ENCODE assay signal across 8 cellular contexts in genomic region chr3:79517766-79518413, GRCh38.
DNase-seq lines count a peak whose midpoint lies in the region; ATAC-seq and TF ChIP-seq lines count a peak whose summit lies in the region.

No MANE protein-coding gene starts in this region.

- H3K4me1 ChIP-seq in left lung: no peaks in the 10 kb centered on the region

- no peaks in the 10 kb centered on the region for H3K27me3 ChIP-seq in WERI-Rb-1 (ENCODE audit: insufficient read depth, low read depth, severe bottlenecking)
- H3K27me3 ChIP-seq in left lung: no peaks in the 10 kb centered on the region

- DNase-seq in COLO829 (ENCODE audit: low spot score) (peak; percentile 27), HT1080 (ENCODE audit: low read depth) (peak; percentile 30), WERI-Rb-1 (peak; percentile 42), left lung (no peak), sciatic nerve (ENCODE audit: low spot score) (no peak)
- no peak for DNase-seq in NK-92 treated with Interleukin-12 subunit alpha and Interleukin-12 subunit beta, amount 100 ng/mL, for 24 hours (lab: John Stamatoyannopoulos, UW)

- intact Hi-C loops in left lung (cut with DNase I) (no loop called here), sciatic nerve (cut with DNase I) (no loop called here)

- no peak overlapping the region for H3K27ac ChIP-seq in WERI-Rb-1
- H3K27ac ChIP-seq in left lung: no peak overlapping the region

- H3K4me3 ChIP-seq in WERI-Rb-1 (ENCODE audit: low read depth, low read length) (no peak overlapping the region), left lung (no peak overlapping the region)

- TF ChIP-seq CTCF in WERI-Rb-1 (IDR thresholded peaks at IDR 0.05; ENCODE audit: low read depth, low read length) (peak; percentile 70), left lung (IDR thresholded peaks at IDR 0.05) (peak; percentile 18 to 27)

- H3K36me3 ChIP-seq in WERI-Rb-1: no peaks in the 10 kb centered on the region
- no peaks in the 10 kb centered on the region for H3K36me3 ChIP-seq in left lung

- H3K9me3 ChIP-seq in WERI-Rb-1 (ENCODE audit: severe bottlenecking) (no peaks in the 10 kb centered on the region), left lung (no peaks in the 10 kb centered on the region)

- ATAC-seq in left lung (peak; percentile 54), GM19395 (IDR thresholded peaks at IDR 0.05; ENCODE audit: unreplicated experiment) (no peak), sciatic nerve (no peak), HG03432 (IDR thresholded peaks at IDR 0.05; ENCODE audit: unreplicated experiment) (no peak)

Comparison
In these comparisons a context has a peak if more than half of its experiments do, and no peak if none do; other contexts are left out.
1. DNase-seq: peak in COLO829 (single experiment), HT1080 (single experiment) and WERI-Rb-1 (single experiment); none in left lung (0 of 2), sciatic nerve (single experiment) and NK-92 treated with Interleukin-12 subunit alpha and Interleukin-12 subunit beta, amount 100 ng/mL, for 24 hours (single experiment).